In the genomic region with DNA sequence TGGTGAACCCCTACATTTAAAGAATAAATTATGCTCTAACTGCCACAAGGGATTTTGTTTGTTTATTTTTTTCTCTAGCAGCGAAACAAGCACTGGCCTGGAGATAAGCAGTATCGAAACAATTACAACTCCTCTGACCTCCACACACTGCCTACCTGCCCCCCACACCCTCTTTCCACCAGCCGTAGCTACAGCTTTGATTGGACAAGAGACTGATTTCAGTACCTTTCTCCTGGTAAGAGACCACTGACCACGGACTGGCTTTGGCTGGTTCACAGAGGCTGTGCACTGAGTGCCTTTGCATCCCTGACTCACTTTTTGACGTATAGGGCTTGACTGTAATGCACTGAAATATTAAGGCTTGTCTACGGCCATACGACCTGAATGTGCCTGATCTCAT, we compare ENCODE assay signal across 19 cellular contexts.
"Had no signal": no experiment of that assay in that cellular context is flagged by ENCODE, and none has a peak within 500 bp of the region (broad histone marks: within the 10 kb centered on the region; RNA-seq: fewer than 3 reads in every experiment).

No MANE protein-coding gene starts in this region.

- H3K4me3 ChIP-seq: tibial nerve had no signal

- H3K27ac ChIP-seq: tibial nerve had no signal

- H3K27me3 ChIP-seq: tibial nerve had no signal

- H3K36me3 ChIP-seq: tibial nerve had no signal

- H3K4me1 Mint-ChIP-seq: activated naive CD8-positive, alpha-beta T cell treated with anti-CD3 and anti-CD28 coated beads for 36 hours; naive B cell had no signal

- ATAC-seq: esophagus mucosa; left ventricle myocardium superior; stimulated activated naive CD8-positive, alpha-beta T cell treated with anti-CD3 and anti-CD28 coated beads, Interleukin-15, Interleukin-2, amounts not matched to agents 100 U/mL and 50 U/mL, for 24 hours had no signal

- H3K4me3 Mint-ChIP-seq: activated naive CD8-positive, alpha-beta T cell treated with anti-CD3 and anti-CD28 coated beads for 36 hours; activated T-cell treated with anti-CD3 and anti-CD28 coated beads, Interleukin-2, amount 50 U/mL, for 24 hours; naive B cell; neural crest cell had no signal

- H3K27me3 Mint-ChIP-seq: activated naive CD8-positive, alpha-beta T cell treated with anti-CD3 and anti-CD28 coated beads for 36 hours; activated T-cell treated with anti-CD3 and anti-CD28 coated beads, Interleukin-2, amount 50 U/mL, for 24 hours had no signal

- H3K27ac Mint-ChIP-seq: activated naive CD8-positive, alpha-beta T cell treated with anti-CD3 and anti-CD28 coated beads for 36 hours; activated T-cell treated with anti-CD3 and anti-CD28 coated beads, Interleukin-2, amount 50 U/mL, for 24 hours; activated T-helper 2 cell treated with anti-CD3 and anti-CD28 coated beads, Interferon-gamma antibody, Interleukin-2, Interleukin-4, amounts not matched to agents 10 μg/mL and 5 μg/mL and 100 μg/mL, durations not matched to agents 14 hours and 24 hours and 36 hours had no signal

- DNase-seq: activated naive CD4-positive, alpha-beta T cell; activated naive CD8-positive, alpha-beta T cell treated with anti-CD3 and anti-CD28 coated beads for 36 hours; activated T-cell treated with anti-CD3 and anti-CD28 coated beads, Interleukin-2, amount 50 U/mL, for 24 hours; central memory CD4-positive, alpha-beta T cell; dermis blood vessel endothelial cell; effector memory CD4-positive, alpha-beta T cell; foreskin melanocyte; hippocampal formation; left ventricle myocardium superior; naive B cell; SK-N-SH; stimulated activated CD4-positive, alpha-beta T cell treated with anti-CD3 and anti-CD28 coated beads, Interleukin-4, amount 100 ng/mL, for 24 hours; stimulated activated naive CD8-positive, alpha-beta T cell treated with anti-CD3 and anti-CD28 coated beads, Interleukin-15, Interleukin-2, amounts not matched to agents 100 U/mL and 50 U/mL, for 24 hours had no signal

- H3K4me1 ChIP-seq: tibial nerve had no signal

- FAIRE-seq: astrocyte, endothelial cell of umbilical vein had no signal

- H3K9ac ChIP-seq: SK-N-SH had no signal

- H3K4me2 ChIP-seq: SK-N-SH had no signal
